ENCODE assay signal across 23 cellular contexts in genomic region chr1:200211157-200211556, GRCh38.
DNase-seq lines count a peak whose midpoint lies in the region; FAIRE-seq and TF ChIP-seq lines count a peak whose summit lies in the region.
"Had no signal": no experiment of that assay in that cellular context is flagged by ENCODE, and none has a peak within 500 bp of the region (broad histone marks: within the 10 kb centered on the region; RNA-seq: fewer than 3 reads in every experiment).

No MANE protein-coding gene starts in this region.

- H3K36me3 ChIP-seq in astrocyte (ENCODE audit: insufficient read depth, low read length) = no peaks in the 10 kb centered on the region
- H3K36me3 ChIP-seq: ascending aorta, suprapubic skin had no signal

- TF ChIP-seq CTCF in AG04450 (IDR thresholded peaks at IDR 0.05; ENCODE audit: low read depth, low read length) = no peak
- TF ChIP-seq CTCF in astrocyte (IDR thresholded peaks at IDR 0.05; ENCODE audit: insufficient read depth, low read depth, low read length) = no peak
- no peak for TF ChIP-seq CTCF in foreskin fibroblast (IDR thresholded peaks at IDR 0.05; ENCODE audit: low read depth, low read length)

- H3K4me1 Mint-ChIP-seq in astrocyte (ENCODE audit: low read depth, unreplicated experiment) = peaks cover 12% of the 10 kb centered on the region

- DNase-seq in AG04450 (ENCODE audit: low read depth, low spot score) (peak; percentile 42), HT1080 (ENCODE audit: low read depth) (peak; percentile 64), astrocyte (ENCODE audit: low read depth) (peak; percentile 66), foreskin fibroblast (peak; percentile 75 to 80), NCI-H2107 treated with DMSO at 0.1 percent for 48 hours (lab: John Stamatoyannopoulos, UW; ENCODE audit: unreplicated experiment) (no peak), NCI-H2081 (lab: John Stamatoyannopoulos, UW) (no peak), NCI-H774 (lab: John Stamatoyannopoulos, UW) (no peak)
- DNase-seq in stimulated activated CD4-positive, alpha-beta T cell treated with anti-CD3 and anti-CD28 coated beads, Interleukin-4, amount 100 ng/mL, for 4 hours = no peak
- DNase-seq: activated CD4-positive, alpha-beta T cell treated with anti-CD3 and anti-CD28 coated beads for 36 hours; activated naive CD4-positive, alpha-beta T cell treated with anti-CD3 and anti-CD28 coated beads for 36 hours; activated T-cell treated with anti-CD3 and anti-CD28 coated beads, Interleukin-2, amount 50 U/mL, for 48 hours; GF-D8; Karpas-422; NCI-H1417 treated with DMSO at 0.1 percent for 48 hours; NCI-H526; SIG-M5; T-helper 1 cell had no signal

- H4K20me1 ChIP-seq in astrocyte (ENCODE audit: insufficient read depth, low read length) = no peaks in the 10 kb centered on the region

- H3K9me3 ChIP-seq in AG04450 (ENCODE audit: control insufficient read depth, insufficient read depth, low read length) = peaks cover 21% of the 10 kb centered on the region
- no peaks in the 10 kb centered on the region for H3K9me3 ChIP-seq in astrocyte (ENCODE audit: insufficient read depth, low read depth, low read length)
- H3K9me3 ChIP-seq: ascending aorta, suprapubic skin had no signal

- no peak overlapping the region for H3K9ac ChIP-seq in astrocyte (ENCODE audit: low read length)

- peaks cover 3% of the 10 kb centered on the region for H3K9me3 Mint-ChIP-seq in astrocyte (ENCODE audit: unreplicated experiment)

- H2AFZ ChIP-seq in astrocyte (ENCODE audit: low read depth, low read length) = no peak overlapping the region

- H3K27me3 ChIP-seq in AG04450 (ENCODE audit: control insufficient read depth, insufficient read depth, low read length) (no peaks in the 10 kb centered on the region), astrocyte (ENCODE audit: insufficient read depth, low read length) (no peaks in the 10 kb centered on the region)
- H3K27me3 ChIP-seq: ascending aorta, suprapubic skin had no signal

- POLR2A ChIA-PET in AG04450 (lab: Yijun Ruan, JAX) = interaction anchor here (0.5 kb wide), 1 partner anchor 65 kb away, joined by 5 read pairs; no protein-coding TSS in a partner anchor

- H3K4me3 Mint-ChIP-seq in astrocyte (ENCODE audit: unreplicated experiment) = no peak overlapping the region
- H3K4me3 Mint-ChIP-seq: activated CD4-positive, alpha-beta T cell treated with anti-CD3 and anti-CD28 coated beads for 36 hours; activated naive CD4-positive, alpha-beta T cell treated with anti-CD3 and anti-CD28 coated beads for 36 hours; CD14-positive monocyte had no signal

- no peaks in the 10 kb centered on the region for H3K36me3 Mint-ChIP-seq in astrocyte (ENCODE audit: low read depth, unreplicated experiment)
- H3K36me3 Mint-ChIP-seq: CD14-positive monocyte had no signal

- no peaks in the 10 kb centered on the region for H3K79me2 ChIP-seq in astrocyte (ENCODE audit: insufficient read depth, low read length)

- H3K4me2 ChIP-seq in astrocyte (ENCODE audit: low read length) = no peak overlapping the region

- H3K4me3 ChIP-seq in AG04450 (ENCODE audit: low read depth, low read length) (no peak overlapping the region), astrocyte (ENCODE audit: insufficient read depth, low read depth, low read length) (no peak overlapping the region), foreskin fibroblast (ENCODE audit: low read depth in 1 of 2, low read length in 2 of 2) (no peak overlapping the region)
- H3K4me3 ChIP-seq: ascending aorta, GM12878, suprapubic skin had no signal

- peaks cover 3% of the 10 kb centered on the region for H3K4me1 ChIP-seq in astrocyte (ENCODE audit: insufficient read depth, low read length)
- H3K4me1 ChIP-seq: ascending aorta, suprapubic skin had no signal

- H3K27ac ChIP-seq in AG04450 (ENCODE audit: low read depth, low read length) = peak overlapping the region; percentile 11
- H3K27ac ChIP-seq in astrocyte (ENCODE audit: low read depth, low read length) = no peak overlapping the region
- H3K27ac ChIP-seq: ascending aorta, suprapubic skin had no signal

- no peak overlapping the region for H3K27ac Mint-ChIP-seq in astrocyte (ENCODE audit: unreplicated experiment)
- H3K27ac Mint-ChIP-seq: activated CD4-positive, alpha-beta T cell treated with anti-CD3 and anti-CD28 coated beads for 36 hours; activated naive CD4-positive, alpha-beta T cell treated with anti-CD3 and anti-CD28 coated beads for 36 hours had no signal

- no peak for FAIRE-seq in astrocyte (lab: Jason Lieb, UNC)
- FAIRE-seq: GM19239, H1 had no signal

- CTCF ChIA-PET in AG04450 (lab: Charles Lee) = interaction anchor here (2.2 kb wide), 1 partner anchor 68 kb away, joined by 9 read pairs; no protein-coding TSS in a partner anchor

- H3K27me3 Mint-ChIP-seq in astrocyte (ENCODE audit: low read depth, unreplicated experiment) = no peaks in the 10 kb centered on the region
- H3K27me3 Mint-ChIP-seq: activated CD4-positive, alpha-beta T cell treated with anti-CD3 and anti-CD28 coated beads for 36 hours had no signal

Comparison
In these comparisons a context has a peak if more than half of its experiments do, and no peak if none do; other contexts are left out.
1. DNase-seq: peak in AG04450 (single experiment), HT1080 (single experiment), astrocyte (single experiment) and foreskin fibroblast (2 of 2); none in NCI-H2107 treated with DMSO at 0.1 percent for 48 hours (single experiment), NCI-H2081 (0 of 2), NCI-H774 (single experiment) and stimulated activated CD4-positive, alpha-beta T cell treated with anti-CD3 and anti-CD28 coated beads, Interleukin-4, amount 100 ng/mL, for 4 hours (0 of 2).